Comparison of ENCODE assay signal across 8 cellular contexts in the genomic region with DNA sequence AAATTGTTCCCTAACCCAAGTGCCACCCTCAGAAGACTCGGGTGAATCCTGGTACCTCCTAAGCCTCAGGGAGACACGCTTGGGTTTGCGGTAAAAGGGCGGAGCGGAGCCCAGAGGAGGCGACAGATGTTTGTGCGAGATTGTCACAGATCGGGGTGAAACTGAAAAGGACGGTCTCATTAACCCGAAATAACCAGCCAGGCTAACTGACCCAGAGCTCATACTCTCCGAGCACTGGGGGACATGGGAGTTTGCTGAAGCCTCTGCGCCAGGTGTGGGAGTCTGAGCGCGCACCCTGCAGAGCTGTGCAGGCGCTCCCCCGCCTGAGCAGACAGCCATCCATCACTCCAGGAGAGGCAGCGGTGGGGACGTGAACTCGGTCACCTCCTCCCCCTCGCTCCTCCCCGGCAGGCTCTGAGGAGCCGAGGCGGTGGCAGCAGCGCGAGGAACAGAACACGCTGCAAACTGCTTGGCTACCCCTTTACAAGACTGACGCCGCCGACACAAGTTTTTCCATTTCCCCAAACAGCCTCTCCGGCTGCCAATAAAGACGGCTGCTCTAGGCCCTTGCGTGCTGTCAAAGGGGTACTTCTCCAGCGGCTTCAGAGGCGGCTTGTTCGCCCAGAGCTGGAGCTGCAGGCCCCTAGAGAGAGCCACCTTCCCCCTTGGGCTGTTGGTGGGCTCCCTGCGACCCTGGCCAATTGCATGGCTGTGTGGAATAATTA. TPM values are rescaled to one million over a fixed set of nuclear protein-coding genes. Genes with fewer than 3 reads are reported as not detected.
DNase-seq lines count a peak whose midpoint lies in the region; ATAC-seq and TF ChIP-seq lines count a peak whose summit lies in the region.

No MANE protein-coding gene starts in this region.

- H3K4me1 Mint-ChIP-seq in activated CD4-positive, alpha-beta memory T cell treated with anti-CD3 and anti-CD28 coated beads for 36 hours (ENCODE audit: low read depth): peaks cover 2% of the 10 kb centered on the region
- H3K4me1 Mint-ChIP-seq in activated CD4-positive, alpha-beta memory T cell treated with anti-CD3 and anti-CD28 coated beads, Interleukin-2, amount 10 ng/mL, durations not matched to agents 7 days and 5 days: peaks cover 8% of the 10 kb centered on the region

- H3K27me3 Mint-ChIP-seq in activated CD4-positive, alpha-beta memory T cell treated with anti-CD3 and anti-CD28 coated beads for 36 hours: peaks cover 64% of the 10 kb centered on the region
- H3K27me3 Mint-ChIP-seq in activated CD4-positive, alpha-beta memory T cell treated with anti-CD3 and anti-CD28 coated beads, Interleukin-2, amount 10 ng/mL, durations not matched to agents 7 days and 5 days: peaks cover 77% of the 10 kb centered on the region

- H3K4me1 ChIP-seq in left lung (peaks cover 9 to 14% of the 10 kb centered on the region in 2 donors), tibial artery (peaks cover 0 to 15% (median 9%) of the 10 kb centered on the region in 4 donors)

- intact Hi-C loops in activated CD4-positive, alpha-beta memory T cell treated with anti-CD3 and anti-CD28 coated beads for 36 hours (cut with micrococcal nuclease): loop anchor here (10.0 kb wide), 1 partner anchor 201 kb away; no protein-coding TSS in a partner anchor
- intact Hi-C loops in left lung (cut with DNase I) (loop anchor here in 1 of 2 donors (10.0 kb wide), 1 partner anchor 211 kb away; no protein-coding TSS in a partner anchor), tibial artery (cut with DNase I; ENCODE audit: low total_unique reads) (loop anchor here (10.0 kb wide), 2 partner anchors 201 to 781 kb away; no protein-coding TSS in a partner anchor)

- no peak overlapping the region for H3K27ac Mint-ChIP-seq in activated CD4-positive, alpha-beta memory T cell treated with anti-CD3 and anti-CD28 coated beads for 36 hours
- H3K27ac Mint-ChIP-seq in activated CD4-positive, alpha-beta memory T cell treated with anti-CD3 and anti-CD28 coated beads, Interleukin-2, amount 10 ng/mL, durations not matched to agents 7 days and 5 days: no peak overlapping the region

- CTCF ChIA-PET in activated CD4-positive, alpha-beta memory T cell treated with anti-CD3 and anti-CD28 coated beads for 36 hours (lab: Charles Lee): no interaction called here
- CTCF ChIA-PET in activated CD4-positive, alpha-beta memory T cell treated with anti-CD3 and anti-CD28 coated beads, Interleukin-2, amount 10 ng/mL, durations not matched to agents 7 days and 5 days (lab: Charles Lee): no interaction called here

- no peak for TF ChIP-seq CTCF in left lung (IDR thresholded peaks at IDR 0.05)
- TF ChIP-seq CTCF in tibial artery (IDR thresholded peaks at IDR 0.05): no peak

- H3K36me3 ChIP-seq in left lung: no peaks in the 10 kb centered on the region
- H3K36me3 ChIP-seq in tibial artery: no peaks in the 10 kb centered on the region

- peak; percentile 81 for ATAC-seq in HG02759 (IDR thresholded peaks at IDR 0.05; ENCODE audit: unreplicated experiment)
- peak; percentile 18 for ATAC-seq in left lung

- peaks cover 51 to 77% of the 10 kb centered on the region in 2 donors for H3K27me3 ChIP-seq in left lung
- peaks cover 2 to 77% of the 10 kb centered on the region in 2 donors for H3K27me3 ChIP-seq in tibial artery

- POLR2A ChIA-PET in activated CD4-positive, alpha-beta memory T cell treated with anti-CD3 and anti-CD28 coated beads for 36 hours (lab: Charles Lee): no interaction called here
- POLR2A ChIA-PET in activated CD4-positive, alpha-beta memory T cell treated with anti-CD3 and anti-CD28 coated beads, Interleukin-2, amount 10 ng/mL, durations not matched to agents 7 days and 5 days (lab: Charles Lee): no interaction called here

- no peak overlapping the region for H3K4me3 Mint-ChIP-seq in activated CD4-positive, alpha-beta memory T cell treated with anti-CD3 and anti-CD28 coated beads for 36 hours
- no peak overlapping the region for H3K4me3 Mint-ChIP-seq in activated CD4-positive, alpha-beta memory T cell treated with anti-CD3 and anti-CD28 coated beads, Interleukin-2, amount 10 ng/mL, durations not matched to agents 7 days and 5 days

- no peaks in the 10 kb centered on the region for H3K9me3 ChIP-seq in left lung
- no peaks in the 10 kb centered on the region for H3K9me3 ChIP-seq in tibial artery

- H3K27ac ChIP-seq in left lung (no peak overlapping the region), tibial artery (no peak overlapping the region)

- H3K9me3 Mint-ChIP-seq in activated CD4-positive, alpha-beta memory T cell treated with anti-CD3 and anti-CD28 coated beads for 36 hours: no peaks in the 10 kb centered on the region
- no peaks in the 10 kb centered on the region for H3K9me3 Mint-ChIP-seq in activated CD4-positive, alpha-beta memory T cell treated with anti-CD3 and anti-CD28 coated beads, Interleukin-2, amount 10 ng/mL, durations not matched to agents 7 days and 5 days

- peak; percentile 28 for DNase-seq in activated CD4-positive, alpha-beta memory T cell treated with anti-CD3 and anti-CD28 coated beads for 36 hours
- DNase-seq in activated CD4-positive, alpha-beta memory T cell treated with anti-CD3 and anti-CD28 coated beads, Interleukin-2, amount 10 ng/mL, durations not matched to agents 7 days and 5 days: no peak
- DNase-seq in NCI-H2227 treated with DMSO at 0.1 percent for 48 hours (lab: John Stamatoyannopoulos, UW): peak; percentile 59
- DNase-seq in left lung: no peak
- DNase-seq in NOMO-1 treated with DMSO at 0.1 percent for 48 hours (lab: John Stamatoyannopoulos, UW; ENCODE audit: unreplicated experiment): no peak
- DNase-seq in iPS-NIHi11 (ENCODE audit: low spot score): no peak
- DNase-seq in tibial artery: no peak

- H3K4me3 ChIP-seq in left lung (no peak overlapping the region), tibial artery (no peak overlapping the region)

- H3K36me3 Mint-ChIP-seq in activated CD4-positive, alpha-beta memory T cell treated with anti-CD3 and anti-CD28 coated beads for 36 hours: peaks cover 3% of the 10 kb centered on the region
- H3K36me3 Mint-ChIP-seq in activated CD4-positive, alpha-beta memory T cell treated with anti-CD3 and anti-CD28 coated beads, Interleukin-2, amount 10 ng/mL, durations not matched to agents 7 days and 5 days (ENCODE audit: low read depth): no peaks in the 10 kb centered on the region

RNA-seq across cellular contexts. Expression of a gene that starts 43.5 kb away (rescaled TPM):
- 10 to 100 TPM; 27.6 to 29.7 TPM for total RNA-seq in activated CD4-positive, alpha-beta memory T cell treated with anti-CD3 and anti-CD28 coated beads for 36 hours
- total RNA-seq in activated CD4-positive, alpha-beta memory T cell treated with anti-CD3 and anti-CD28 coated beads, Interleukin-2, amount 10 ng/mL, durations not matched to agents 7 days and 5 days: 10 to 100 TPM; 20.6 to 21.0 TPM
- total RNA-seq in left lung: 10 to 100 TPM; 31.7 to 40.0 TPM

RNA-seq across cellular contexts. Expression of a gene that starts 57.1 kb away (rescaled TPM):
- 10 to 100 TPM; 70.6 to 76.5 TPM for total RNA-seq in activated CD4-positive, alpha-beta memory T cell treated with anti-CD3 and anti-CD28 coated beads for 36 hours
- total RNA-seq in activated CD4-positive, alpha-beta memory T cell treated with anti-CD3 and anti-CD28 coated beads, Interleukin-2, amount 10 ng/mL, durations not matched to agents 7 days and 5 days: 10 to 100 TPM; 55.3 to 60.7 TPM
- 10 to 100 TPM; 16.1 to 22.4 TPM for total RNA-seq in left lung

Comparison
In these comparisons a context has a peak if more than half of its experiments do, and no peak if none do; other contexts are left out.
1. DNase-seq: peak in activated CD4-positive, alpha-beta memory T cell treated with anti-CD3 and anti-CD28 coated beads for 36 hours (single experiment) and NCI-H2227 treated with DMSO at 0.1 percent for 48 hours (single experiment); none in activated CD4-positive, alpha-beta memory T cell treated with anti-CD3 and anti-CD28 coated beads, Interleukin-2, amount 10 ng/mL, durations not matched to agents 7 days and 5 days (single experiment), left lung (0 of 2), NOMO-1 treated with DMSO at 0.1 percent for 48 hours (single experiment), iPS-NIHi11 (single experiment) and tibial artery (0 of 2).